ENCODE assay signal across 1 cellular context in genomic region chr2:37766087-37766486, GRCh38.
TF ChIP-seq lines count a peak whose summit lies in the region.

No MANE protein-coding gene starts in this region.

TF ChIP-seq in A549, 52 proteins besides CTCF, POLR2A, EP300 and RAD21 (continued from another document):
- TF ChIP-seq RNF2 (IDR thresholded peaks at IDR 0.05; ENCODE audit: borderline replicate concordance, low read depth) (no peak), NFE2L2 (conservative IDR thresholded peaks at IDR 0.05; ENCODE audit: low read length) (no peak), HDAC2 (IDR thresholded peaks at IDR 0.05) (no peak), JUNB (IDR thresholded peaks at IDR 0.05) (peak; percentile 48; the same call in 1 of the 2 replicates), TP53 (CRISPR knock-in tag; IDR thresholded peaks at IDR 0.05) (no peak), CHD4 (IDR thresholded peaks at IDR 0.05; ENCODE audit: borderline replicate concordance) (no peak), CBX2 (IDR thresholded peaks at IDR 0.05; ENCODE audit: borderline replicate concordance, low read depth) (no peak), HEYL (CRISPR knock-in tag; IDR thresholded peaks at IDR 0.05) (no peak), E2F6 (IDR thresholded peaks at IDR 0.05; ENCODE audit: borderline replicate concordance, low read depth) (no peak), RFX5 (IDR thresholded peaks at IDR 0.05) (no peak), ZSCAN20 (CRISPR knock-in tag; IDR thresholded peaks at IDR 0.05) (no peak), CHD2 (IDR thresholded peaks at IDR 0.05; ENCODE audit: low read length, partially characterized antibody) (no peak), HOXA7 (CRISPR knock-in tag; IDR thresholded peaks at IDR 0.05) (no peak), NR3C1 (IDR thresholded peaks at IDR 0.05) (no peak), POLR2AphosphoS2 (conservative IDR thresholded peaks at IDR 0.05; ENCODE audit: low read length) (no peak), PHF8 (IDR thresholded peaks at IDR 0.05; ENCODE audit: borderline replicate concordance, low read depth) (no peak), ZFP36 (IDR thresholded peaks at IDR 0.05; ENCODE audit: borderline replicate concordance, partially characterized antibody) (no peak), SREBF2 (IDR thresholded peaks at IDR 0.05) (no peak), EHF (CRISPR knock-in tag; IDR thresholded peaks at IDR 0.05) (no peak), EHMT2 (IDR thresholded peaks at IDR 0.05; ENCODE audit: low read depth) (no peak), FOSB (CRISPR knock-in tag; IDR thresholded peaks at IDR 0.05) (no peak), ESRRA (IDR thresholded peaks at IDR 0.05; ENCODE audit: borderline replicate concordance, low read length) (no peak), SMC3 (IDR thresholded peaks at IDR 0.05) (peak; percentile 20; the same call in 1 of the 3 replicates), MAX (IDR thresholded peaks at IDR 0.05) (peak; percentile 63), REST (IDR thresholded peaks at IDR 0.05) (no peak), RCOR1 (IDR thresholded peaks at IDR 0.05; ENCODE audit: low read depth, low read length) (no peak), MAFK (IDR thresholded peaks at IDR 0.05; ENCODE audit: partially characterized antibody) (no peak), ZNF302 (CRISPR knock-in tag; IDR thresholded peaks at IDR 0.05) (no peak), CBX8 (IDR thresholded peaks at IDR 0.05) (no peak), ZC3H11A (IDR thresholded peaks at IDR 0.05) (no peak), JUN (IDR thresholded peaks at IDR 0.05) (peak; percentile 43 to 85; a peak in 2 of 5 replicates), FOSL2 (IDR thresholded peaks at IDR 0.05) (no peak), FOSL2 (CRISPR knock-in tag; IDR thresholded peaks at IDR 0.05) (peak; percentile 44), MAZ (IDR thresholded peaks at IDR 0.05; ENCODE audit: borderline replicate concordance, low read depth, low read length) (no peak), TFCP2L1 (CRISPR knock-in tag; IDR thresholded peaks at IDR 0.05) (no peak), HOXB5 (CRISPR knock-in tag; IDR thresholded peaks at IDR 0.05) (no peak), RARB (CRISPR knock-in tag; IDR thresholded peaks at IDR 0.05) (no peak), FOXS1 (CRISPR knock-in tag; IDR thresholded peaks at IDR 0.05) (no peak), ELK1 (IDR thresholded peaks at IDR 0.05; ENCODE audit: low read depth, low read length) (no peak), NPAS2 (CRISPR knock-in tag; IDR thresholded peaks at IDR 0.05; ENCODE audit: borderline replicate concordance) (no peak), GATA3 (IDR thresholded peaks at IDR 0.05; ENCODE audit: borderline replicate concordance) (peak; percentile 92), USF2 (IDR thresholded peaks at IDR 0.05) (no peak)
- TF ChIP-seq, protein P1, sequence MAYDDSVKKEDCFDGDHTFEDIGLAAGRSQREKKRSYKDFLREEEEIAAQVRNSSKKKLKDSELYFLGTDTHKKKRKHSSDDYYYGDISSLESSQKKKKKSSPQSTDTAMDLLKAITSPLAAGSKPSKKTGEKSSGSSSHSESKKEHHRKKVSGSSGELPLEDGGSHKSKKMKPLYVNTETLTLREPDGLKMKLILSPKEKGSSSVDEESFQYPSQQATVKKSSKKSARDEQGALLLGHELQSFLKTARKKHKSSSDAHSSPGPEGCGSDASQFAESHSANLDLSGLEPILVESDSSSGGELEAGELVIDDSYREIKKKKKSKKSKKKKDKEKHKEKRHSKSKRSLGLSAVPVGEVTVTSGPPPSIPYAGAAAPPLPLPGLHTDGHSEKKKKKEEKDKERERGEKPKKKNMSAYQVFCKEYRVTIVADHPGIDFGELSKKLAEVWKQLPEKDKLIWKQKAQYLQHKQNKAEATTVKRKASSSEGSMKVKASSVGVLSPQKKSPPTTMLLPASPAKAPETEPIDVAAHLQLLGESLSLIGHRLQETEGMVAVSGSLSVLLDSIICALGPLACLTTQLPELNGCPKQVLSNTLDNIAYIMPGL (CRISPR knock-in tag; IDR thresholded peaks at IDR 0.05; ENCODE audit: borderline replicate concordance): no peak
- TF ChIP-seq, protein P2, sequence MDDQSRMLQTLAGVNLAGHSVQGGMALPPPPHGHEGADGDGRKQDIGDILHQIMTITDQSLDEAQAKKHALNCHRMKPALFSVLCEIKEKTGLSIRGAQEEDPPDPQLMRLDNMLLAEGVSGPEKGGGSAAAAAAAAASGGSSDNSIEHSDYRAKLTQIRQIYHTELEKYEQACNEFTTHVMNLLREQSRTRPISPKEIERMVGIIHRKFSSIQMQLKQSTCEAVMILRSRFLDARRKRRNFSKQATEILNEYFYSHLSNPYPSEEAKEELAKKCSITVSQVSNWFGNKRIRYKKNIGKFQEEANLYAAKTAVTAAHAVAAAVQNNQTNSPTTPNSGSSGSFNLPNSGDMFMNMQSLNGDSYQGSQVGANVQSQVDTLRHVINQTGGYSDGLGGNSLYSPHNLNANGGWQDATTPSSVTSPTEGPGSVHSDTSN (IDR thresholded peaks at IDR 0.05): no peak
- TF ChIP-seq, protein P3, sequence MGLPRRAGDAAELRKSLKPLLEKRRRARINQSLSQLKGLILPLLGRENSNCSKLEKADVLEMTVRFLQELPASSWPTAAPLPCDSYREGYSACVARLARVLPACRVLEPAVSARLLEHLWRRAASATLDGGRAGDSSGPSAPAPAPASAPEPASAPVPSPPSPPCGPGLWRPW (IDR thresholded peaks at IDR 0.05): no peak
- TF ChIP-seq, protein P4, sequence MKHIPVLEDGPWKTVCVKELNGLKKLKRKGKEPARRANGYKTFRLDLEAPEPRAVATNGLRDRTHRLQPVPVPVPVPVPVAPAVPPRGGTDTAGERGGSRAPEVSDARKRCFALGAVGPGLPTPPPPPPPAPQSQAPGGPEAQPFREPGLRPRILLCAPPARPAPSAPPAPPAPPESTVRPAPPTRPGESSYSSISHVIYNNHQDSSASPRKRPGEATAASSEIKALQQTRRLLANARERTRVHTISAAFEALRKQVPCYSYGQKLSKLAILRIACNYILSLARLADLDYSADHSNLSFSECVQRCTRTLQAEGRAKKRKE (CRISPR knock-in tag; IDR thresholded peaks at IDR 0.05; ENCODE audit: low read depth): no peak
